Comparison of ENCODE assay signal across 17 cellular contexts in genomic region chr2:133489641-133490411, GRCh38.
DNase-seq lines count a peak whose midpoint lies in the region; ATAC-seq and TF ChIP-seq lines count a peak whose summit lies in the region.
"Had no signal": no experiment of that assay in that cellular context is flagged by ENCODE, and none has a peak within 500 bp of the region (broad histone marks: within the 10 kb centered on the region; RNA-seq: fewer than 3 reads in every experiment).

No MANE protein-coding gene starts in this region.

- peak overlapping the region; percentile 55 for H3K27ac ChIP-seq in C4-2B
- no peak overlapping the region for H3K27ac ChIP-seq in psoas muscle
- H3K27ac ChIP-seq: SJSA1 had no signal

- H3K9me3 ChIP-seq in psoas muscle, result no peaks in the 10 kb centered on the region
- H3K9me3 ChIP-seq: SJSA1, stomach had no signal

- DNase-seq in NCI-H2029 treated with DMSO at 0.1 percent for 48 hours (lab: John Stamatoyannopoulos, UW) (peak; percentile 17), foreskin fibroblast (peak; percentile 3 to 17), psoas muscle (peak; percentile 47 to 60), OCI-M1 (lab: John Stamatoyannopoulos, UW) (no peak), T1000 (lab: John Stamatoyannopoulos, UW) (no peak), NOMO-1 (lab: John Stamatoyannopoulos, UW; ENCODE audit: unreplicated experiment in 2 of 2) (no peak)
- DNase-seq: activated CD4-positive, alpha-beta memory T cell treated with anti-CD3 and anti-CD28 coated beads for 36 hours; activated T-cell treated with anti-CD3 and anti-CD28 coated beads, Interleukin-2, amount 50 U/mL, for 72 hours; dermis blood vessel endothelial cell; DMS79; MM.1S; NCI-H2107; stomach had no signal

- no peak overlapping the region for H3K4me3 ChIP-seq in foreskin fibroblast (ENCODE audit: low read depth in 1 of 2, low read length in 2 of 2)
- H3K4me3 ChIP-seq in psoas muscle, result no peak overlapping the region
- H3K4me3 ChIP-seq: SJSA1, stomach had no signal

- ATAC-seq in psoas muscle (peak in 1 of 4 donors; percentile 43), HG02840 (IDR thresholded peaks at IDR 0.05; ENCODE audit: low FRiP score, unreplicated experiment) (no peak)
- ATAC-seq: activated T-cell treated with anti-CD3 and anti-CD28 coated beads, Interleukin-2, amount 50 U/mL, for 72 hours; esophagus mucosa had no signal

- no peaks in the 10 kb centered on the region for H3K4me1 ChIP-seq in psoas muscle

- H3K27me3 ChIP-seq in psoas muscle (ENCODE audit: insufficient read depth in 3 of 3, low read length in 2 of 3), result no peaks in the 10 kb centered on the region
- H3K27me3 ChIP-seq: SJSA1, stomach had no signal

- H3K36me3 ChIP-seq in psoas muscle (ENCODE audit: insufficient read depth in 1 of 2, low read depth in 1 of 2), result no peaks in the 10 kb centered on the region
- H3K36me3 ChIP-seq: SJSA1, stomach had no signal

- 37 to 56% (median 38%) methylated on average over 5 of the region's 5 CpGs for WGBS in psoas muscle, 3 donors

- intact Hi-C loops in psoas muscle (cut with DNase I), result no loop called here

- no peak for TF ChIP-seq CTCF in C4-2B (conservative IDR thresholded peaks at IDR 0.05)
- no peak for TF ChIP-seq CTCF in foreskin fibroblast (IDR thresholded peaks at IDR 0.05; ENCODE audit: low read depth, low read length)
- TF ChIP-seq CTCF in psoas muscle (IDR thresholded peaks at IDR 0.05), result no peak

Comparison
In these comparisons a context has a peak if more than half of its experiments do, and no peak if none do; other contexts are left out.
1. DNase-seq: peak in NCI-H2029 treated with DMSO at 0.1 percent for 48 hours (single experiment), foreskin fibroblast (2 of 2) and psoas muscle (2 of 2); none in OCI-M1 (single experiment), T1000 (single experiment) and NOMO-1 (0 of 2).